15 cellular contexts compared by ENCODE assay signal in the genomic region with DNA sequence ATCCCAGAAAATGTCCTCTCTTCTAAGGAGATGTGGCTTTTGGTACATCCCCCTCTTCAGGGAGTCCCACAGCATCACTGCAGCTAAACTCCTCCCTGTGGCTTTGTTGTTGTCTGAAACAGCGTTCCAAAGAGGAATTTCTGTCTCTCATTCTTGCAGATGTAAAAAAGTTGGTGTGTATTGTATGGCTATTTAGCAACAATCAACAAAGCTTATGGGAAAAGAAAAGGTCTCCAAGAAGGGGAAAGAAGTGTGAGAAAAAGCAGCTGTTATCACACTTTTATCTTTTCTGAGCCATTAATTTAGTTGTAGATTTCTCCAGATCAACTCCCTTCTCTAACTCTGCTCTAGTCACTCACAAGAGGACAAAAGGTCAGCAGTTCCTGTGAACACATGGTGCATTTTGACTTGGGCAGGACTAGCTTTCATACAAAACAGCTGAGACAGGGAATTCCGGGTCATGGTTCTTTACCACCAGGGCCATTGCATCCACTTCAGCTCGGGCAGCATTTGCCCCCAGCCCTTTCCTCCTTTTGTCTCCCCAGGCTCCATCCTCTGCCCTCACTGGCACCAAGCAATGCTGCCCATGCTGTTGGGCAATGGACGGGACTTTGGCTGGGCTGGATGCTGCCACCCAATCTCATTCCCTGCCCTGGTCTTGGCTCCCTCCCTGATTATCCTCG.
DNase-seq lines count a peak whose midpoint lies in the region; ATAC-seq, FAIRE-seq and TF ChIP-seq lines count a peak whose summit lies in the region.
"Had no signal": no experiment of that assay in that cellular context is flagged by ENCODE, and none has a peak within 500 bp of the region (broad histone marks: within the 10 kb centered on the region; RNA-seq: fewer than 3 reads in every experiment).

No MANE protein-coding gene starts in this region.

- peaks cover 44% of the 10 kb centered on the region for H3K4me1 ChIP-seq in OCI-LY3 (ENCODE audit: low read length)
- peaks cover 12% of the 10 kb centered on the region for H3K4me1 ChIP-seq in endothelial cell of umbilical vein (ENCODE audit: control insufficient read depth, extremely low read depth, insufficient read depth, low read length)
- H3K4me1 ChIP-seq in mesendoderm (ENCODE audit: control insufficient read depth, low read depth, low read length): peaks cover 5% of the 10 kb centered on the region
- peaks cover 15% of the 10 kb centered on the region for H3K4me1 ChIP-seq in suprapubic skin

- H3K9me3 ChIP-seq in OCI-LY3 (ENCODE audit: insufficient read depth, low read length) (peaks cover 9% of the 10 kb centered on the region; the same call in 1 of the 2 replicates), endothelial cell of umbilical vein (replicated peaks; ENCODE audit: control insufficient read depth, insufficient read depth, low read length) (no peaks in the 10 kb centered on the region), suprapubic skin (no peaks in the 10 kb centered on the region)

- POLR2A ChIA-PET in endothelial cell of umbilical vein (lab: Charles Lee): no interaction called here

- H3K18ac ChIP-seq in mesendoderm (ENCODE audit: low read length): peak overlapping the region; percentile 11

- H3K36me3 ChIP-seq in OCI-LY3 (replicated peaks; ENCODE audit: low read depth, low read length) (peaks cover 2% of the 10 kb centered on the region), endothelial cell of umbilical vein (ENCODE audit: control insufficient read depth in 2 of 2, extremely low read depth in 1 of 2, insufficient read depth in 2 of 2, low read length in 2 of 2) (no peaks in the 10 kb centered on the region), mesendoderm (ENCODE audit: control insufficient read depth, insufficient read depth, low read length) (no peaks in the 10 kb centered on the region), suprapubic skin (no peaks in the 10 kb centered on the region)

- peaks cover 6 to 7% of the 10 kb centered on the region in 2 donors for H3K9me3 Mint-ChIP-seq in stimulated activated naive B cell treated with anti-CD40 and anti-IgM and Interleukin-4, amounts not matched to agents 10 μg/mL and 1 μg/mL and 100 μg/mL, for 72 hours

- H3K56ac ChIP-seq in mesendoderm (ENCODE audit: low read length): peak overlapping the region; percentile 26

- H3K9ac ChIP-seq in OCI-LY3 (ENCODE audit: low read length) (0 out of 2 replicates have a peak overlapping the region, but pooled peaks have one; percentile 10), endothelial cell of umbilical vein (replicated peaks; ENCODE audit: extremely low read depth, insufficient read depth, low read length) (no peak overlapping the region), mesendoderm (ENCODE audit: low read length) (no peak overlapping the region)

- H3K27ac Mint-ChIP-seq in stimulated activated naive B cell treated with anti-CD40 and anti-IgM and Interleukin-4, amounts not matched to agents 10 μg/mL and 1 μg/mL and 100 μg/mL, for 72 hours: no peak overlapping the region
- H3K27ac Mint-ChIP-seq: activated B cell treated with CpG ODN at 0.5 μM for 24 hours; CD8-positive, alpha-beta T cell; dendritic cell treated with granulocyte-macrophage colony-stimulating factor and Interleukin-4, amounts not matched to agents 40 ng/mL and 50 ng/mL, for 4 days; natural killer cell had no signal

- peaks cover 4 to 5% of the 10 kb centered on the region in 2 donors for H3K4me1 Mint-ChIP-seq in stimulated activated naive B cell treated with anti-CD40 and anti-IgM and Interleukin-4, amounts not matched to agents 10 μg/mL and 1 μg/mL and 100 μg/mL, for 72 hours

- no peak overlapping the region for H2BK15ac ChIP-seq in mesendoderm (replicated peaks; ENCODE audit: low read depth)

- peak; percentile 57 for DNase-seq in endothelial cell of umbilical vein (ENCODE audit: low read depth, low spot score)
- DNase-seq in mesendoderm: peak; percentile 81
- no peak for DNase-seq in suprapubic skin (ENCODE audit: low spot score in 2 of 2)
- no peak for DNase-seq in pons (ENCODE audit: low spot score)
- DNase-seq in NOMO-1 treated with DMSO at 0.1 percent for 48 hours (lab: John Stamatoyannopoulos, UW; ENCODE audit: unreplicated experiment): no peak
- no peak for DNase-seq in stimulated activated naive B cell treated with anti-CD40 and anti-IgM and Interleukin-4, amounts not matched to agents 10 μg/mL and 1 μg/mL and 100 μg/mL, for 72 hours
- no peak for DNase-seq in urothelium cell line (ENCODE audit: low spot score)
- DNase-seq: activated B cell treated with CpG ODN at 0.5 μM for 24 hours; CD8-positive, alpha-beta T cell; natural killer cell; NCI-H510A; SIG-M5; stimulated activated CD4-positive, alpha-beta T cell treated with anti-CD3 and anti-CD28 coated beads, Interleukin-4, amount 100 ng/mL, for 4 hours had no signal

- H3K27me3 Mint-ChIP-seq in stimulated activated naive B cell treated with anti-CD40 and anti-IgM and Interleukin-4, amounts not matched to agents 10 μg/mL and 1 μg/mL and 100 μg/mL, for 72 hours: peaks cover 6 to 8% of the 10 kb centered on the region in 2 donors

- no peak for TF ChIP-seq POLR2A in endothelial cell of umbilical vein (IDR thresholded peaks at IDR 0.05; ENCODE audit: low read depth, low read length)
- no peak for TF ChIP-seq POLR2A in suprapubic skin (IDR thresholded peaks at IDR 0.05)

- no peak overlapping the region for H3K4ac ChIP-seq in mesendoderm (ENCODE audit: low read depth, low read length)

- no CpG with 5 or more reads among the region's 5 CpGs for WGBS in mesendoderm (ENCODE audit: extremely low coverage, insufficient coverage, low lambda C conversion rate)
- WGBS in suprapubic skin: 59% methylated on average over 5 of the region's 5 CpGs

- no peaks in the 10 kb centered on the region for H3K36me3 Mint-ChIP-seq in stimulated activated naive B cell treated with anti-CD40 and anti-IgM and Interleukin-4, amounts not matched to agents 10 μg/mL and 1 μg/mL and 100 μg/mL, for 72 hours

- H4K5ac ChIP-seq in mesendoderm (ENCODE audit: low read length): no peak overlapping the region

- H3K27me3 ChIP-seq in OCI-LY3 (ENCODE audit: low read depth, low read length): no peaks in the 10 kb centered on the region
- no peaks in the 10 kb centered on the region for H3K27me3 ChIP-seq in endothelial cell of umbilical vein (ENCODE audit: control insufficient read depth in 2 of 2, insufficient read depth in 2 of 2, low read length in 2 of 2)
- H3K27me3 ChIP-seq in mesendoderm (ENCODE audit: insufficient read depth, low read length, poor library complexity): no peaks in the 10 kb centered on the region
- H3K27me3 ChIP-seq in suprapubic skin: no peaks in the 10 kb centered on the region

- no peak overlapping the region for H2AK5ac ChIP-seq in mesendoderm (ENCODE audit: low read length)

- H3K9me1 ChIP-seq in endothelial cell of umbilical vein (replicated peaks; ENCODE audit: control insufficient read depth, extremely low read depth, insufficient read depth, low read length): no peaks in the 10 kb centered on the region

- no peak overlapping the region for H2BK5ac ChIP-seq in mesendoderm (ENCODE audit: low read length)

- peak overlapping the region; percentile 25 for H3K27ac ChIP-seq in OCI-LY3 (ENCODE audit: low read length)
- H3K27ac ChIP-seq in endothelial cell of umbilical vein (ENCODE audit: insufficient read depth, low read depth, low read length): no peak overlapping the region
- H3K27ac ChIP-seq in mesendoderm (ENCODE audit: low read depth, low read length): no peak overlapping the region
- peak overlapping the region; percentile 70 for H3K27ac ChIP-seq in suprapubic skin

- no peak overlapping the region for H2AFZ ChIP-seq in OCI-LY3 (ENCODE audit: low read depth, low read length)
- peak overlapping the region; percentile 52 for H2AFZ ChIP-seq in endothelial cell of umbilical vein (ENCODE audit: low read depth, low read length)

- H4K8ac ChIP-seq in mesendoderm (ENCODE audit: low read depth, low read length): no peak overlapping the region

- CTCF ChIA-PET in endothelial cell of umbilical vein (lab: Charles Lee): interaction anchor here (0.7 to 1.7 kb wide), 3 partner anchors 15 to 256 kb away, joined by 3 to 4 read pairs (median 3); no protein-coding TSS in a partner anchor

- dilution Hi-C loops in endothelial cell of umbilical vein (cut with MboI; ENCODE audit: extremely low pct_ligation_motif_present, low sequenced_read_pairs): no loop called here

- peak overlapping the region; percentile 61 for H3K4me2 ChIP-seq in OCI-LY3 (ENCODE audit: low read length)
- H3K4me2 ChIP-seq in endothelial cell of umbilical vein (ENCODE audit: insufficient read depth, low read length): peak overlapping the region; percentile 30
- no peak overlapping the region for H3K4me2 ChIP-seq in mesendoderm (ENCODE audit: low read length)

- H3K23ac ChIP-seq in mesendoderm (ENCODE audit: low read length): no peak overlapping the region

- no peak for TF ChIP-seq EP300 in suprapubic skin (IDR thresholded peaks at IDR 0.05)

- H3K79me1 ChIP-seq in mesendoderm (ENCODE audit: low read length): no peaks in the 10 kb centered on the region

- H4K20me1 ChIP-seq in OCI-LY3 (ENCODE audit: insufficient read depth, low read length) (no peaks in the 10 kb centered on the region), endothelial cell of umbilical vein (replicated peaks; ENCODE audit: control insufficient read depth, extremely low read depth, insufficient read depth, low read length) (no peaks in the 10 kb centered on the region)

- no peak for ATAC-seq in stimulated activated naive B cell treated with anti-CD40 and anti-IgM and Interleukin-4, amounts not matched to agents 10 μg/mL and 1 μg/mL and 100 μg/mL, for 72 hours (replicated peaks)
- ATAC-seq: CD8-positive, alpha-beta T cell had no signal

- TF ChIP-seq CTCF in OCI-LY3 (IDR thresholded peaks at IDR 0.05; ENCODE audit: low read depth, low read length) (no peak), endothelial cell of umbilical vein (IDR thresholded peaks at IDR 0.05; ENCODE audit: extremely low read depth in 1 of 2, insufficient read depth in 1 of 2, low read depth in 1 of 2, low read length in 2 of 2) (no peak), suprapubic skin (IDR thresholded peaks at IDR 0.05) (no peak)

- intact Hi-C loops in endothelial cell of umbilical vein (cut with micrococcal nuclease): no loop called here

- peak overlapping the region; percentile 15; the same call in 1 of the 2 replicates for H3K4me3 ChIP-seq in OCI-LY3 (ENCODE audit: low read length)
- H3K4me3 ChIP-seq in endothelial cell of umbilical vein (replicated peaks in 1 of 3; ENCODE audit: insufficient read depth in 1 of 3, low read depth in 1 of 3, low read length in 3 of 3): no peak overlapping the region
- no peak overlapping the region for H3K4me3 ChIP-seq in mesendoderm (ENCODE audit: low read length)
- no peak overlapping the region for H3K4me3 ChIP-seq in suprapubic skin

- FAIRE-seq in endothelial cell of umbilical vein (lab: Jason Lieb, UNC): no peak
- FAIRE-seq in urothelium cell line (lab: Jason Lieb, UNC): no peak

- H3K79me2 ChIP-seq in OCI-LY3 (ENCODE audit: low read length): no peaks in the 10 kb centered on the region
- no peaks in the 10 kb centered on the region for H3K79me2 ChIP-seq in endothelial cell of umbilical vein (ENCODE audit: control insufficient read depth, insufficient read depth, low read length)
- H3K79me2 ChIP-seq in mesendoderm (ENCODE audit: control insufficient read depth, insufficient read depth, low read length): no peaks in the 10 kb centered on the region

- no peak overlapping the region for H3K4me3 Mint-ChIP-seq in stimulated activated naive B cell treated with anti-CD40 and anti-IgM and Interleukin-4, amounts not matched to agents 10 μg/mL and 1 μg/mL and 100 μg/mL, for 72 hours
- H3K4me3 Mint-ChIP-seq: activated B cell treated with CpG ODN at 0.5 μM for 24 hours; CD8-positive, alpha-beta T cell; dendritic cell treated with granulocyte-macrophage colony-stimulating factor and Interleukin-4, amounts not matched to agents 40 ng/mL and 50 ng/mL, for 4 days; natural killer cell had no signal

- no TSS peak for BruUV-seq in endothelial cell of umbilical vein (replicated peaks; lab: Mats Ljungman, UMichigan)

- no peak overlapping the region for H2BK120ac ChIP-seq in mesendoderm (ENCODE audit: low read depth, low read length)

Comparison
In these comparisons a context has a peak if more than half of its experiments do, and no peak if none do; other contexts are left out.
1. H3K27ac ChIP-seq: peak in OCI-LY3 (single experiment) and suprapubic skin (single experiment); none in endothelial cell of umbilical vein (single experiment) and mesendoderm (single experiment).
2. DNase-seq: peak in endothelial cell of umbilical vein (single experiment) and mesendoderm (single experiment); none in suprapubic skin (0 of 2), pons (single experiment), NOMO-1 treated with DMSO at 0.1 percent for 48 hours (single experiment), stimulated activated naive B cell treated with anti-CD40 and anti-IgM and Interleukin-4, amounts not matched to agents 10 μg/mL and 1 μg/mL and 100 μg/mL, for 72 hours (single experiment) and urothelium cell line (single experiment).